8 cellular contexts compared by ENCODE assay signal in genomic region chr6:17580518-17581048, GRCh38. TPM values are rescaled to one million over a fixed set of nuclear protein-coding genes. Genes with fewer than 3 reads are reported as not detected.
DNase-seq lines count a peak whose midpoint lies in the region; ATAC-seq and TF ChIP-seq lines count a peak whose summit lies in the region.

No MANE protein-coding gene starts in this region.

- intact Hi-C loops in activated naive CD4-positive, alpha-beta T cell treated with anti-CD3 and anti-CD28 coated beads for 36 hours (cut with micrococcal nuclease) = loop anchor here (5.0 kb wide), 2 partner anchors 922 to 1248 kb away; no protein-coding TSS in a partner anchor
- intact Hi-C loops in activated CD8-positive, alpha-beta T cell treated with anti-CD3 and anti-CD28 coated beads for 36 hours (cut with micrococcal nuclease) = loop anchor here (5.0 kb wide), 1 partner anchor 237 kb away; no protein-coding TSS in a partner anchor
- intact Hi-C loops in esophagus muscularis mucosa (cut with DNase I) = loop anchor here (2.0 to 10.0 kb wide), 3 partner anchors 110 to 298 kb away; partner anchors contain the start of gene RBM24

- H3K27me3 Mint-ChIP-seq in activated naive CD4-positive, alpha-beta T cell treated with anti-CD3 and anti-CD28 coated beads for 36 hours (ENCODE audit: low read depth) = peaks cover 10% of the 10 kb centered on the region
- peaks cover 9% of the 10 kb centered on the region for H3K27me3 Mint-ChIP-seq in activated CD8-positive, alpha-beta T cell treated with anti-CD3 and anti-CD28 coated beads for 36 hours
- no peaks in the 10 kb centered on the region for H3K27me3 Mint-ChIP-seq in neural crest cell (ENCODE audit: low read depth)

- peak; percentile 37 for DNase-seq in activated naive CD4-positive, alpha-beta T cell treated with anti-CD3 and anti-CD28 coated beads for 36 hours
- DNase-seq in activated naive CD4-positive, alpha-beta T cell treated with Interleukin-2 at 50 U/mL for 16 hours = no peak
- peak; percentile 31 for DNase-seq in activated CD8-positive, alpha-beta T cell treated with anti-CD3 and anti-CD28 coated beads for 36 hours
- DNase-seq in esophagus muscularis mucosa (ENCODE audit: extremely low spot score) (no peak), neural crest cell (ENCODE audit: low read depth, low spot score) (peak; percentile 11), NK-92 (lab: John Stamatoyannopoulos, UW; ENCODE audit: unreplicated experiment) (no peak), mucosa of gallbladder (ENCODE audit: low spot score) (no peak), NCI-H146 treated with DMSO at 0.1 percent for 48 hours (lab: John Stamatoyannopoulos, UW; ENCODE audit: unreplicated experiment) (no peak)

- POLR2A ChIA-PET in activated CD8-positive, alpha-beta T cell treated with anti-CD3 and anti-CD28 coated beads for 36 hours (lab: Charles Lee) = interaction anchor here (0.6 kb wide), 1 partner anchor 224 kb away, joined by 3 read pairs; no protein-coding TSS in a partner anchor

- peaks cover 10 to 21% (median 14%) of the 10 kb centered on the region in 4 donors for H3K4me1 ChIP-seq in esophagus muscularis mucosa

- ATAC-seq in activated CD8-positive, alpha-beta T cell treated with anti-CD3 and anti-CD28 coated beads for 36 hours = peak; percentile 74

- no peak overlapping the region for H3K27ac Mint-ChIP-seq in activated naive CD4-positive, alpha-beta T cell treated with anti-CD3 and anti-CD28 coated beads for 36 hours
- no peak overlapping the region for H3K27ac Mint-ChIP-seq in activated CD8-positive, alpha-beta T cell treated with anti-CD3 and anti-CD28 coated beads for 36 hours
- no peak overlapping the region for H3K27ac Mint-ChIP-seq in neural crest cell (ENCODE audit: unreplicated experiment)

- no peak for TF ChIP-seq CTCF in activated CD8-positive, alpha-beta T cell treated with anti-CD3 and anti-CD28 coated beads for 36 hours (IDR thresholded peaks at IDR 0.05)
- no peak for TF ChIP-seq CTCF in esophagus muscularis mucosa (IDR thresholded peaks at IDR 0.05)
- no peak for TF ChIP-seq CTCF in neural crest cell (conservative IDR thresholded peaks at IDR 0.05)

- CTCF ChIA-PET in activated naive CD4-positive, alpha-beta T cell treated with anti-CD3 and anti-CD28 coated beads for 36 hours (lab: Charles Lee) = interaction anchor here (0.6 to 2.7 kb wide), 7 partner anchors 12 to 580 kb away, joined by 3 to 7 read pairs (median 4); no protein-coding TSS in a partner anchor
- CTCF ChIA-PET in activated CD8-positive, alpha-beta T cell treated with anti-CD3 and anti-CD28 coated beads for 36 hours (lab: Charles Lee) = interaction anchor here (0.9 to 1.3 kb wide), 4 partner anchors 22 to 224 kb away, joined by 3 read pairs; no protein-coding TSS in a partner anchor

- H3K27me3 ChIP-seq in esophagus muscularis mucosa = no peaks in the 10 kb centered on the region

- H3K27ac ChIP-seq in esophagus muscularis mucosa (replicated peaks in 1 of 4) = peak overlapping the region; percentile 85 to 88 (median 86)

- H3K9me3 Mint-ChIP-seq in activated naive CD4-positive, alpha-beta T cell treated with anti-CD3 and anti-CD28 coated beads for 36 hours = peaks cover 10% of the 10 kb centered on the region
- H3K9me3 Mint-ChIP-seq in activated CD8-positive, alpha-beta T cell treated with anti-CD3 and anti-CD28 coated beads for 36 hours = peaks cover 11% of the 10 kb centered on the region
- H3K9me3 Mint-ChIP-seq in neural crest cell = peaks cover 13% of the 10 kb centered on the region

- no peaks in the 10 kb centered on the region for H3K36me3 Mint-ChIP-seq in activated naive CD4-positive, alpha-beta T cell treated with anti-CD3 and anti-CD28 coated beads for 36 hours (ENCODE audit: low read depth)
- peaks cover 1% of the 10 kb centered on the region for H3K36me3 Mint-ChIP-seq in activated CD8-positive, alpha-beta T cell treated with anti-CD3 and anti-CD28 coated beads for 36 hours (ENCODE audit: low read depth)
- peaks cover 9% of the 10 kb centered on the region for H3K36me3 Mint-ChIP-seq in neural crest cell (ENCODE audit: low read depth)

- 5% methylated on average over 9 of the region's 53 CpGs for WGBS in esophagus muscularis mucosa

- no peak for TF ChIP-seq POLR2A in esophagus muscularis mucosa (IDR thresholded peaks at IDR 0.05; ENCODE audit: low read depth)

- H3K4me3 ChIP-seq in esophagus muscularis mucosa = peak overlapping the region; percentile 61 to 75 (median 70)

- peaks cover 0 to 11% (median 2%) of the 10 kb centered on the region in 4 donors for H3K9me3 ChIP-seq in esophagus muscularis mucosa

- TF ChIP-seq EP300 in esophagus muscularis mucosa (IDR thresholded peaks at IDR 0.05) = no peak

- peak overlapping the region; percentile 63 for H3K4me3 Mint-ChIP-seq in activated naive CD4-positive, alpha-beta T cell treated with anti-CD3 and anti-CD28 coated beads for 36 hours
- peak overlapping the region; percentile 53 for H3K4me3 Mint-ChIP-seq in activated CD8-positive, alpha-beta T cell treated with anti-CD3 and anti-CD28 coated beads for 36 hours
- H3K4me3 Mint-ChIP-seq in neural crest cell = peak overlapping the region; percentile 32

- H3K4me1 Mint-ChIP-seq in activated naive CD4-positive, alpha-beta T cell treated with anti-CD3 and anti-CD28 coated beads for 36 hours (ENCODE audit: low read depth) = peaks cover 3% of the 10 kb centered on the region
- H3K4me1 Mint-ChIP-seq in activated CD8-positive, alpha-beta T cell treated with anti-CD3 and anti-CD28 coated beads for 36 hours (ENCODE audit: low read depth) = peaks cover 5% of the 10 kb centered on the region
- H3K4me1 Mint-ChIP-seq in neural crest cell = peaks cover 4% of the 10 kb centered on the region

- H3K36me3 ChIP-seq in esophagus muscularis mucosa = no peaks in the 10 kb centered on the region

RNA-seq across cellular contexts. Expression of gene FAM8A1, which starts 19.5 kb away (rescaled TPM):
- 1 to 10 TPM; 2.9 to 3.0 TPM for total RNA-seq in activated naive CD4-positive, alpha-beta T cell treated with anti-CD3 and anti-CD28 coated beads for 36 hours
- total RNA-seq in activated CD8-positive, alpha-beta T cell treated with anti-CD3 and anti-CD28 coated beads for 36 hours = 1 to 10 TPM; 3.2 to 3.8 TPM
- total RNA-seq in esophagus muscularis mucosa = 10 to 100 TPM; 36.8 to 58.8 (median 40.9) TPM
- 17.5 and 17.7 TPM in 2 replicates for total RNA-seq in neural crest cell
- 34.3 TPM for total RNA-seq in mucosa of gallbladder

Comparison
In these comparisons a context has a peak if more than half of its experiments do, and no peak if none do; other contexts are left out.
1. DNase-seq: peak in activated naive CD4-positive, alpha-beta T cell treated with anti-CD3 and anti-CD28 coated beads for 36 hours (single experiment), activated CD8-positive, alpha-beta T cell treated with anti-CD3 and anti-CD28 coated beads for 36 hours (single experiment) and neural crest cell (single experiment); none in activated naive CD4-positive, alpha-beta T cell treated with Interleukin-2 at 50 U/mL for 16 hours (single experiment), esophagus muscularis mucosa (single experiment), NK-92 (single experiment), mucosa of gallbladder (single experiment) and NCI-H146 treated with DMSO at 0.1 percent for 48 hours (single experiment).
2. Peak in every context shown above with its lines, with median percentiles within 50 percentile points of each other: H3K4me3 Mint-ChIP-seq.